In genomic region chr1:81584398-81584797, GRCh38 we compare ENCODE assay signal across 26 cellular contexts.
DNase-seq lines count a peak whose midpoint lies in the region; ATAC-seq and TF ChIP-seq lines count a peak whose summit lies in the region.
"Had no signal": no experiment of that assay in that cellular context is flagged by ENCODE, and none has a peak within 500 bp of the region (broad histone marks: within the 10 kb centered on the region; RNA-seq: fewer than 3 reads in every experiment).

No MANE protein-coding gene starts in this region.

- H2BK15ac ChIP-seq in IMR-90 (ENCODE audit: low read depth, low read length), result no peak overlapping the region; the same call in 2 of the 3 replicates

- H2BK20ac ChIP-seq in IMR-90 (ENCODE audit: low read depth, low read length), result no peak overlapping the region

- H3K27ac ChIP-seq in IMR-90 (ENCODE audit: insufficient read depth, low read length) (peak overlapping the region; percentile 59; the same call in 1 of the 2 replicates), gastroesophageal sphincter (peak overlapping the region; percentile 72 to 79 (median 76)), body of pancreas (no peak overlapping the region)
- H3K27ac ChIP-seq: BLaER1 treated with 17β-estradiol and CSF1 and Interleukin-3, amounts not matched to agents 10 nM and 100 nM; KMS-11; PC-9; SJCRH30 had no signal

- H3K4me1 Mint-ChIP-seq in nephron, result peaks cover 32% of the 10 kb centered on the region

- no peaks in the 10 kb centered on the region for H3K36me3 Mint-ChIP-seq in nephron (ENCODE audit: low read depth)
- H3K36me3 Mint-ChIP-seq: IgD-negative memory B cell had no signal

- H3K9ac ChIP-seq in IMR-90 (ENCODE audit: low read depth, low read length), result no peak overlapping the region
- H3K9ac ChIP-seq: BLaER1 treated with 17β-estradiol and CSF1 and Interleukin-3, amounts not matched to agents 10 nM and 100 nM; KMS-11 had no signal

- H2AK9ac ChIP-seq in IMR-90 (replicated peaks; ENCODE audit: low read depth, low read length, poor library complexity), result no peak overlapping the region

- no peak overlapping the region for H4K91ac ChIP-seq in IMR-90 (ENCODE audit: insufficient read depth, low read depth, low read length)

- no peak overlapping the region for H3K14ac ChIP-seq in IMR-90 (replicated peaks; ENCODE audit: low read depth, low read length)

- no peak overlapping the region for H3K56ac ChIP-seq in IMR-90 (ENCODE audit: extremely low read depth, insufficient read depth, low read length)

- no peaks in the 10 kb centered on the region for H3K9me3 ChIP-seq in IMR-90 (ENCODE audit: control insufficient read depth, insufficient read depth, low read length)
- no peaks in the 10 kb centered on the region for H3K9me3 ChIP-seq in gastroesophageal sphincter
- no peaks in the 10 kb centered on the region for H3K9me3 ChIP-seq in body of pancreas
- H3K9me3 ChIP-seq: BLaER1 treated with 17β-estradiol and CSF1 and Interleukin-3, amounts not matched to agents 10 nM and 100 nM; HAP-1; SJCRH30 had no signal

- TF ChIP-seq POLR2A in IMR-90 (IDR thresholded peaks at IDR 0.05; ENCODE audit: low read depth, low read length) (no peak), gastroesophageal sphincter (IDR thresholded peaks at IDR 0.05) (no peak), body of pancreas (IDR thresholded peaks at IDR 0.05) (no peak)

- no peaks in the 10 kb centered on the region for H3K9me1 ChIP-seq in IMR-90 (ENCODE audit: insufficient read depth, low read length)

- dilution Hi-C loops in IMR-90 (cut with HindIII; ENCODE audit: low sequenced_read_pairs, unreplicated experiment), result no loop called here

- POLR2A ChIA-PET in IMR-90 (lab: Charles Lee; ENCODE audit: unreplicated experiment), result no interaction called here

- TF ChIP-seq EP300 in gastroesophageal sphincter (IDR thresholded peaks at IDR 0.05), result no peak

- H4K5ac ChIP-seq in IMR-90 (ENCODE audit: low read depth, low read length), result no peak overlapping the region

- in situ Hi-C loops in IMR-90 (cut with MboI; ENCODE audit: low sequenced_read_pairs), result no loop called here

- H3K79me1 ChIP-seq in IMR-90 (ENCODE audit: low read depth in 1 of 2, low read length in 2 of 2), result no peaks in the 10 kb centered on the region

- H4K8ac ChIP-seq in IMR-90 (ENCODE audit: low read depth in 2 of 2, low read length in 2 of 2), result no peak overlapping the region

- H3K4ac ChIP-seq in IMR-90 (ENCODE audit: low read depth, low read length), result no peak overlapping the region

- no peak overlapping the region for H3K4me3 Mint-ChIP-seq in nephron
- H3K4me3 Mint-ChIP-seq: CD4-positive, alpha-beta T cell; HFFc6; IgD-negative memory B cell had no signal

- H3K23ac ChIP-seq in IMR-90 (ENCODE audit: low read depth, low read length), result no peak overlapping the region

- H2AFZ ChIP-seq in IMR-90 (replicated peaks; ENCODE audit: low read length, poor library complexity), result no peak overlapping the region

- H3K18ac ChIP-seq in IMR-90 (ENCODE audit: low read depth, low read length), result no peak overlapping the region

- no peak overlapping the region for H2AK5ac ChIP-seq in IMR-90 (ENCODE audit: low read depth, low read length)

- TF ChIP-seq CTCF in IMR-90 (conservative IDR thresholded peaks at IDR 0.05; ENCODE audit: low read depth, low read length) (no peak), choroid plexus epithelial cell (conservative IDR thresholded peaks at IDR 0.05; ENCODE audit: low read depth, low read length) (no peak), gastroesophageal sphincter (IDR thresholded peaks at IDR 0.05) (no peak), nephron (IDR thresholded peaks at IDR 0.05; ENCODE audit: unreplicated experiment in 3 of 3) (no peak), foreskin fibroblast (IDR thresholded peaks at IDR 0.05; ENCODE audit: low read depth, low read length) (no peak), body of pancreas (IDR thresholded peaks at IDR 0.05) (no peak)

- no TSS peak for BruUV-seq in IMR-90 (replicated peaks; lab: Mats Ljungman, UMichigan)

- ATAC-seq in IMR-90 (ENCODE audit: low read depth) (peak; percentile 66), gastroesophageal sphincter (peak; percentile 67), body of pancreas (no peak)
- ATAC-seq: Right ventricle myocardium inferior had no signal

- H3K4me2 ChIP-seq in IMR-90 (ENCODE audit: low read depth, low read length), result peak overlapping the region; percentile 13; the same call in 1 of the 2 replicates
- H3K4me2 ChIP-seq: KMS-11, PC-9 had no signal

- CTCF ChIA-PET in IMR-90 (lab: Yijun Ruan, JAX), result no interaction called here

- H3K27me3 Mint-ChIP-seq in nephron (ENCODE audit: low read depth), result no peaks in the 10 kb centered on the region
- H3K27me3 Mint-ChIP-seq: CD4-positive, alpha-beta T cell; IgD-negative memory B cell had no signal

- no peaks in the 10 kb centered on the region for H3K27me3 ChIP-seq in IMR-90 (ENCODE audit: control insufficient read depth, insufficient read depth, low read length)
- H3K27me3 ChIP-seq in gastroesophageal sphincter, result no peaks in the 10 kb centered on the region
- H3K27me3 ChIP-seq in body of pancreas, result no peaks in the 10 kb centered on the region
- H3K27me3 ChIP-seq: BLaER1 treated with 17β-estradiol and CSF1 and Interleukin-3, amounts not matched to agents 10 nM and 100 nM; SJCRH30 had no signal

- H2BK120ac ChIP-seq in IMR-90 (ENCODE audit: low read depth, low read length), result no peak overlapping the region

- no peak overlapping the region for H3K4me3 ChIP-seq in IMR-90 (ENCODE audit: insufficient read depth, low read depth, low read length)
- H3K4me3 ChIP-seq in choroid plexus epithelial cell (ENCODE audit: low read depth, low read length), result no peak overlapping the region
- no peak overlapping the region for H3K4me3 ChIP-seq in gastroesophageal sphincter
- H3K4me3 ChIP-seq in foreskin fibroblast (ENCODE audit: low read depth in 1 of 2, low read length in 2 of 2), result no peak overlapping the region
- H3K4me3 ChIP-seq in body of pancreas, result no peak overlapping the region
- H3K4me3 ChIP-seq: BLaER1 treated with 17β-estradiol and CSF1 and Interleukin-3, amounts not matched to agents 10 nM and 100 nM; HAP-1; PC-9; SJCRH30 had no signal

- no peak for TF ChIP-seq RAD21 in IMR-90 (IDR thresholded peaks at IDR 0.05; ENCODE audit: low read length)

- peak overlapping the region; percentile 57 to 69 (median 61) for H3K27ac Mint-ChIP-seq in nephron
- H3K27ac Mint-ChIP-seq: CD4-positive, alpha-beta T cell; HFFc6; IgD-negative memory B cell had no signal

- H3K36me3 ChIP-seq in IMR-90 (ENCODE audit: control insufficient read depth, insufficient read depth, low read length) (no peaks in the 10 kb centered on the region), gastroesophageal sphincter (no peaks in the 10 kb centered on the region), body of pancreas (replicated peaks in 1 of 2; ENCODE audit: insufficient read depth in 1 of 2, low read depth in 2 of 2) (no peaks in the 10 kb centered on the region)
- H3K36me3 ChIP-seq: BLaER1 treated with 17β-estradiol and CSF1 and Interleukin-3, amounts not matched to agents 10 nM and 100 nM; HAP-1; SJCRH30 had no signal

- no peak overlapping the region for H2BK5ac ChIP-seq in IMR-90 (ENCODE audit: low read depth, low read length, poor library complexity, severe bottlenecking)

- WGBS in IMR-90 (ENCODE audit: extremely low coverage in 2 of 2, insufficient read length in 1 of 2), 2 experiments, result no CpG with 5 or more reads among the region's 6 CpGs
- 23 to 27% methylated on average over 6 of the region's 6 CpGs for WGBS in gastroesophageal sphincter (ENCODE audit: low coverage in 1 of 2), 2 donors
- WGBS in body of pancreas, 2 donors, result 76% methylated on average over 6 of the region's 6 CpGs

- H3K9me3 Mint-ChIP-seq in nephron, result no peaks in the 10 kb centered on the region
- H3K9me3 Mint-ChIP-seq: HFFc6, IgD-negative memory B cell had no signal

- DNase-seq in IMR-90 (peak; percentile 52), choroid plexus epithelial cell (ENCODE audit: low read depth) (peak; percentile 7), foreskin fibroblast (no peak), NCI-H1092 (lab: John Stamatoyannopoulos, UW) (no peak), body of pancreas (no peak), cerebellar cortex (ENCODE audit: low spot score) (no peak)
- DNase-seq: AML-193; CD4-positive, alpha-beta T cell; COR-L47; GDM1; GOT3; HFFc6; MM.1S; NCI-H1694; NCI-H2029 treated with DMSO at 0.1 percent for 48 hours; NCI-H2227 treated with DMSO at 0.1 percent for 48 hours; NCI-H526 treated with DMSO at 0.1 percent for 48 hours; PC-9; SJCRH30 had no signal

- intact Hi-C loops in IMR-90 (cut with micrococcal nuclease), result no loop called here
- intact Hi-C loops in body of pancreas (cut with DNase I), result no loop called here

- no peaks in the 10 kb centered on the region for H4K20me1 ChIP-seq in IMR-90 (ENCODE audit: insufficient read depth, low read length)
- H4K20me1 ChIP-seq: BLaER1 treated with 17β-estradiol and CSF1 and Interleukin-3, amounts not matched to agents 10 nM and 100 nM had no signal

- H3K4me1 ChIP-seq in IMR-90 (ENCODE audit: control insufficient read depth, insufficient read depth, low read length), result no peaks in the 10 kb centered on the region; the same call in 1 of the 2 replicates
- peaks cover 3 to 40% (median 7%) of the 10 kb centered on the region in 3 donors for H3K4me1 ChIP-seq in gastroesophageal sphincter
- no peaks in the 10 kb centered on the region for H3K4me1 ChIP-seq in body of pancreas
- H3K4me1 ChIP-seq: SJCRH30 had no signal

TF ChIP-seq in IMR-90, 13 proteins besides CTCF, POLR2A, EP300 and RAD21 (continues in another document):
- no peak for TF ChIP-seq MAZ (IDR thresholded peaks at IDR 0.05; ENCODE audit: borderline replicate concordance, low read depth, low read length)
- no peak for TF ChIP-seq ELK1 (IDR thresholded peaks at IDR 0.05; ENCODE audit: borderline replicate concordance, low read depth, low read length)
- no peak for TF ChIP-seq SMC3 (IDR thresholded peaks at IDR 0.05; ENCODE audit: low read depth, low read length)
- no peak for TF ChIP-seq USF2 (IDR thresholded peaks at IDR 0.05; ENCODE audit: low read depth, low read length)
- TF ChIP-seq RCOR1 (IDR thresholded peaks at IDR 0.05; ENCODE audit: insufficient replicate concordance, low read length), result no peak

Comparison
In these comparisons a context has a peak if more than half of its experiments do, and no peak if none do; other contexts are left out.
1. DNase-seq: peak in IMR-90 (single experiment) and choroid plexus epithelial cell (single experiment); none in foreskin fibroblast (0 of 2), NCI-H1092 (single experiment), body of pancreas (0 of 4) and cerebellar cortex (single experiment).
2. H3K27ac ChIP-seq: peak in IMR-90 (single experiment) and gastroesophageal sphincter (4 of 4); none in body of pancreas (0 of 4).